ENCODE assay signal across 8 cellular contexts in genomic region chr4:161320377-161320776, GRCh38.
A peak's percentile ranks its signal among the peaks of the same experiment; 100 is the strongest.
DNase-seq lines count a peak whose midpoint lies in the region; ATAC-seq and TF ChIP-seq lines count a peak whose summit lies in the region.

No MANE protein-coding gene starts in this region.

- H3K4me1 ChIP-seq in right lobe of liver = no peaks in the 10 kb centered on the region

- H3K36me3 ChIP-seq in SU-DHL-6 (ENCODE audit: low read length) (no peaks in the 10 kb centered on the region), right lobe of liver (no peaks in the 10 kb centered on the region)

- no peaks in the 10 kb centered on the region for H4K20me1 ChIP-seq in SU-DHL-6 (ENCODE audit: low read depth, low read length)

- H3K4me3 ChIP-seq in SU-DHL-6 (ENCODE audit: insufficient read depth, low read length, poor library complexity, severe bottlenecking) (no peak overlapping the region), right lobe of liver (no peak overlapping the region)

- no peak overlapping the region for H3K27ac Mint-ChIP-seq in stimulated activated naive CD8-positive, alpha-beta T cell treated with anti-CD3 and anti-CD28 coated beads, Interleukin-15, amount 100 ng/mL, for 72 hours

- H3K79me2 ChIP-seq in SU-DHL-6 (ENCODE audit: insufficient read depth, low read length) = no peaks in the 10 kb centered on the region

- TF ChIP-seq POLR2A in right lobe of liver (IDR thresholded peaks at IDR 0.05) = no peak

- H3K9me3 Mint-ChIP-seq in stimulated activated naive CD8-positive, alpha-beta T cell treated with anti-CD3 and anti-CD28 coated beads, Interleukin-15, amount 100 ng/mL, for 72 hours = peaks cover 0 to 3% of the 10 kb centered on the region in 2 donors

- H3K4me1 Mint-ChIP-seq in stimulated activated naive CD8-positive, alpha-beta T cell treated with anti-CD3 and anti-CD28 coated beads, Interleukin-15, amount 100 ng/mL, for 72 hours = no peaks in the 10 kb centered on the region

- H2AFZ ChIP-seq in SU-DHL-6 (ENCODE audit: low read depth, low read length, severe bottlenecking) = no peak overlapping the region

- DNase-seq in AG08395 (ENCODE audit: low spot score) = peak; percentile 8
- peak; percentile 14 for DNase-seq in HK-2 (ENCODE audit: unreplicated experiment)
- DNase-seq in right lobe of liver = peak in 1 of 3 donors; percentile 47
- DNase-seq in EL = no peak
- DNase-seq in stimulated activated naive CD8-positive, alpha-beta T cell treated with anti-CD3 and anti-CD28 coated beads, Interleukin-15, amount 100 ng/mL, for 72 hours = no peak
- no peak for DNase-seq in foreskin melanocyte

- intact Hi-C loops in right lobe of liver (cut with DNase I) = no loop called here

- peak; percentile 23 for TF ChIP-seq CTCF in SU-DHL-6 (IDR thresholded peaks at IDR 0.05; ENCODE audit: insufficient read depth, low read length, poor library complexity, severe bottlenecking)
- peak; percentile 29 to 53 (median 38) for TF ChIP-seq CTCF in right lobe of liver (IDR thresholded peaks at IDR 0.05)

- H3K27me3 Mint-ChIP-seq in stimulated activated naive CD8-positive, alpha-beta T cell treated with anti-CD3 and anti-CD28 coated beads, Interleukin-15, amount 100 ng/mL, for 72 hours = no peaks in the 10 kb centered on the region

- ATAC-seq in GM18867 (IDR thresholded peaks at IDR 0.05; ENCODE audit: unreplicated experiment) = peak; percentile 96
- peak; percentile 68 to 80 (median 74) for ATAC-seq in right lobe of liver
- ATAC-seq in stimulated activated naive CD8-positive, alpha-beta T cell treated with anti-CD3 and anti-CD28 coated beads, Interleukin-15, amount 100 ng/mL, for 72 hours = no peak

- H3K27ac ChIP-seq in SU-DHL-6 (ENCODE audit: low read depth, low read length) (no peak overlapping the region), right lobe of liver (no peak overlapping the region)

- no peak overlapping the region for H3K4me3 Mint-ChIP-seq in stimulated activated naive CD8-positive, alpha-beta T cell treated with anti-CD3 and anti-CD28 coated beads, Interleukin-15, amount 100 ng/mL, for 72 hours

- H3F3A ChIP-seq in SU-DHL-6 (ENCODE audit: insufficient read depth) = no peaks in the 10 kb centered on the region

- no peaks in the 10 kb centered on the region for H3K9me2 ChIP-seq in SU-DHL-6 (replicated peaks; ENCODE audit: insufficient read depth, low read length)

- H3K4me2 ChIP-seq in SU-DHL-6 (ENCODE audit: low read depth, low read length, poor library complexity, severe bottlenecking) = no peak overlapping the region

- 24% methylated on average over 4 of the region's 4 CpGs for WGBS in right lobe of liver (ENCODE audit: insufficient coverage, low coverage, low lambda C conversion rate, missing lambda C conversion rate)

- H3K27me3 ChIP-seq in SU-DHL-6 (ENCODE audit: low read length) (no peaks in the 10 kb centered on the region), right lobe of liver (no peaks in the 10 kb centered on the region)

- H3K9me3 ChIP-seq in SU-DHL-6 (ENCODE audit: insufficient read depth, low read length) (no peaks in the 10 kb centered on the region), right lobe of liver (no peaks in the 10 kb centered on the region)

- no peak overlapping the region for H3K9ac ChIP-seq in SU-DHL-6 (ENCODE audit: low read length)

Comparison
In these comparisons a context has a peak if more than half of its experiments do, and no peak if none do; other contexts are left out.
1. DNase-seq: peak in AG08395 (single experiment) and HK-2 (single experiment); none in EL (single experiment), stimulated activated naive CD8-positive, alpha-beta T cell treated with anti-CD3 and anti-CD28 coated beads, Interleukin-15, amount 100 ng/mL, for 72 hours (0 of 2) and foreskin melanocyte (single experiment).